1 cellular context compared by ENCODE assay signal in the genomic region with DNA sequence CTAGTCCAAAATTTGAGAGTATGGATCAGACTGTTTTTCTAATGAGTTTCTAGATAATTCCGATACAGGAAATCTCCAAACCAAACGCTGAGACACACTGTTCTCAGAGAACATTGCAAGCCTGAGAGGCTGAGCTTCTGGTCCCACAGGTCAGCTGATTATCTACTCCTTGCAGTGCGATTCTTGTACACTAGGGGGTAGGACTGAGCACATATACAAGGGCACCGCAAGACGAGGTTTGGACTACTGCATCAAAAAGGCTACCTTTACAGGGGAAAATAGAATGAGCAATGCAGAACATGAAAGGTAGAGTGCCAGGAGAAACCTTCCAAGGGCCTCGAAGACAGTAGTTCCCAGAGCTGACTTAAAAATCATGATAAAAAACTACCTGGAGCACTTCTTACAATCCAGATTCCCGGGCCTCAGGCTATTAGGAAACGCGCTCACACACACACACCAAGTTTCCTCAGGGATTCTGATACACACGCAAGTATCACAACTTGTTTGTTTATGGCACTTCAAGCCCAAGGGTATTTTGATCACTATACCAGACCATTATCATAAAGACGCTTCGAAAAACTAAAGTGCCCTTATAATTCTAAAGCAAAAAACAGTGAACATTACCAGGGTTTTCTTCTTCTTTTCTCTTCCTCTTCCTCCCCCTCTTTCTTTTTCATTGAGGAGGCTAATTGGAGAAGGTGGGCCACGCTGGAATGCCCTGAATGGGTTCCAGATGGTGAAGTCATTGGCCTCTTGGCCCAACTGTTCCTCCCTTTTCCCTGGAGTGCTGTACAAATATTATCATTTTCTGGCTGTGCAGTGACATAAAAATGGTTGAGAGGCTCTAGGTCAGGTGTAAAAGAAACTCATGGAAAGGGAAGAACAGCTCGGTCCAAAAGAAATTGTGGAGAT.
TF ChIP-seq lines count a peak whose summit lies in the region.

No MANE protein-coding gene starts in this region.

TF ChIP-seq in GM12878, 131 proteins besides CTCF, POLR2A, EP300 and RAD21 (continued from another document):
- TF ChIP-seq, protein P1, sequence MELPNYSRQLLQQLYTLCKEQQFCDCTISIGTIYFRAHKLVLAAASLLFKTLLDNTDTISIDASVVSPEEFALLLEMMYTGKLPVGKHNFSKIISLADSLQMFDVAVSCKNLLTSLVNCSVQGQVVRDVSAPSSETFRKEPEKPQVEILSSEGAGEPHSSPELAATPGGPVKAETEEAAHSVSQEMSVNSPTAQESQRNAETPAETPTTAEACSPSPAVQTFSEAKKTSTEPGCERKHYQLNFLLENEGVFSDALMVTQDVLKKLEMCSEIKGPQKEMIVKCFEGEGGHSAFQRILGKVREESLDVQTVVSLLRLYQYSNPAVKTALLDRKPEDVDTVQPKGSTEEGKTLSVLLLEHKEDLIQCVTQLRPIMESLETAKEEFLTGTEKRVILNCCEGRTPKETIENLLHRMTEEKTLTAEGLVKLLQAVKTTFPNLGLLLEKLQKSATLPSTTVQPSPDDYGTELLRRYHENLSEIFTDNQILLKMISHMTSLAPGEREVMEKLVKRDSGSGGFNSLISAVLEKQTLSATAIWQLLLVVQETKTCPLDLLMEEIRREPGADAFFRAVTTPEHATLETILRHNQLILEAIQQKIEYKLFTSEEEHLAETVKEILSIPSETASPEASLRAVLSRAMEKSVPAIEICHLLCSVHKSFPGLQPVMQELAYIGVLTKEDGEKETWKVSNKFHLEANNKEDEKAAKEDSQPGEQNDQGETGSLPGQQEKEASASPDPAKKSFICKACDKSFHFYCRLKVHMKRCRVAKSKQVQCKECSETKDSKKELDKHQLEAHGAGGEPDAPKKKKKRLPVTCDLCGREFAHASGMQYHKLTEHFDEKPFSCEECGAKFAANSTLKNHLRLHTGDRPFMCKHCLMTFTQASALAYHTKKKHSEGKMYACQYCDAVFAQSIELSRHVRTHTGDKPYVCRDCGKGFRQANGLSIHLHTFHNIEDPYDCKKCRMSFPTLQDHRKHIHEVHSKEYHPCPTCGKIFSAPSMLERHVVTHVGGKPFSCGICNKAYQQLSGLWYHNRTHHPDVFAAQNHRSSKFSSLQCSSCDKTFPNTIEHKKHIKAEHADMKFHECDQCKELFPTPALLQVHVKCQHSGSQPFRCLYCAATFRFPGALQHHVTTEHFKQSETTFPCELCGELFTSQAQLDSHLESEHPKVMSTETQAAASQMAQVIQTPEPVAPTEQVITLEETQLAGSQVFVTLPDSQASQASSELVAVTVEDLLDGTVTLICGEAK (IDR thresholded peaks at IDR 0.05; ENCODE audit: borderline replicate concordance) = no peak
- TF ChIP-seq HCFC1 (IDR thresholded peaks at IDR 0.05; ENCODE audit: low read length) (no peak), ZNF274 (IDR thresholded peaks at IDR 0.05; ENCODE audit: insufficient read depth, insufficient read length) (no peak), RBBP5 (conservative IDR thresholded peaks at IDR 0.05) (no peak), DPF2 (IDR thresholded peaks at IDR 0.05) (no peak), SIN3A (IDR thresholded peaks at IDR 0.05; ENCODE audit: low read depth, low read length) (no peak), CEBPB (IDR thresholded peaks at IDR 0.05; ENCODE audit: borderline replicate concordance in 1 of 2, low read depth in 2 of 2, low read length in 2 of 2) (no peak)
- TF ChIP-seq, protein P2, sequence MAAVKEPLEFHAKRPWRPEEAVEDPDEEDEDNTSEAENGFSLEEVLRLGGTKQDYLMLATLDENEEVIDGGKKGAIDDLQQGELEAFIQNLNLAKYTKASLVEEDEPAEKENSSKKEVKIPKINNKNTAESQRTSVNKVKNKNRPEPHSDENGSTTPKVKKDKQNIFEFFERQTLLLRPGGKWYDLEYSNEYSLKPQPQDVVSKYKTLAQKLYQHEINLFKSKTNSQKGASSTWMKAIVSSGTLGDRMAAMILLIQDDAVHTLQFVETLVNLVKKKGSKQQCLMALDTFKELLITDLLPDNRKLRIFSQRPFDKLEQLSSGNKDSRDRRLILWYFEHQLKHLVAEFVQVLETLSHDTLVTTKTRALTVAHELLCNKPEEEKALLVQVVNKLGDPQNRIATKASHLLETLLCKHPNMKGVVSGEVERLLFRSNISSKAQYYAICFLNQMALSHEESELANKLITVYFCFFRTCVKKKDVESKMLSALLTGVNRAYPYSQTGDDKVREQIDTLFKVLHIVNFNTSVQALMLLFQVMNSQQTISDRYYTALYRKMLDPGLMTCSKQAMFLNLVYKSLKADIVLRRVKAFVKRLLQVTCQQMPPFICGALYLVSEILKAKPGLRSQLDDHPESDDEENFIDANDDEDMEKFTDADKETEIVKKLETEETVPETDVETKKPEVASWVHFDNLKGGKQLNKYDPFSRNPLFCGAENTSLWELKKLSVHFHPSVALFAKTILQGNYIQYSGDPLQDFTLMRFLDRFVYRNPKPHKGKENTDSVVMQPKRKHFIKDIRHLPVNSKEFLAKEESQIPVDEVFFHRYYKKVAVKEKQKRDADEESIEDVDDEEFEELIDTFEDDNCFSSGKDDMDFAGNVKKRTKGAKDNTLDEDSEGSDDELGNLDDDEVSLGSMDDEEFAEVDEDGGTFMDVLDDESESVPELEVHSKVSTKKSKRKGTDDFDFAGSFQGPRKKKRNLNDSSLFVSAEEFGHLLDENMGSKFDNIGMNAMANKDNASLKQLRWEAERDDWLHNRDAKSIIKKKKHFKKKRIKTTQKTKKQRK (IDR thresholded peaks at IDR 0.05; ENCODE audit: low read depth, low read length) = no peak
- TF ChIP-seq, protein P3, sequence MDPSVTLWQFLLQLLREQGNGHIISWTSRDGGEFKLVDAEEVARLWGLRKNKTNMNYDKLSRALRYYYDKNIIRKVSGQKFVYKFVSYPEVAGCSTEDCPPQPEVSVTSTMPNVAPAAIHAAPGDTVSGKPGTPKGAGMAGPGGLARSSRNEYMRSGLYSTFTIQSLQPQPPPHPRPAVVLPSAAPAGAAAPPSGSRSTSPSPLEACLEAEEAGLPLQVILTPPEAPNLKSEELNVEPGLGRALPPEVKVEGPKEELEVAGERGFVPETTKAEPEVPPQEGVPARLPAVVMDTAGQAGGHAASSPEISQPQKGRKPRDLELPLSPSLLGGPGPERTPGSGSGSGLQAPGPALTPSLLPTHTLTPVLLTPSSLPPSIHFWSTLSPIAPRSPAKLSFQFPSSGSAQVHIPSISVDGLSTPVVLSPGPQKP (IDR thresholded peaks at IDR 0.05; ENCODE audit: low read depth, low read length) = no peak
